ENCODE assay signal across 16 cellular contexts in genomic region chr22:40733919-40734318, GRCh38. TPM values are rescaled to one million over a fixed set of nuclear protein-coding genes. Genes with fewer than 3 reads are reported as not detected.
DNase-seq lines count a peak whose midpoint lies in the region; ATAC-seq and TF ChIP-seq lines count a peak whose summit lies in the region.
"Had no signal": no experiment of that assay in that cellular context is flagged by ENCODE, and none has a peak within 500 bp of the region (broad histone marks: within the 10 kb centered on the region; RNA-seq: fewer than 3 reads in every experiment).

No MANE protein-coding gene starts in this region.

- DNase-seq in GM23338 (ENCODE audit: low spot score) (no peak), choroid plexus epithelial cell (ENCODE audit: low read depth) (peak; percentile 12), neural progenitor cell (ENCODE audit: low spot score) (no peak), left colon (no peak)
- DNase-seq in activated CD4-positive, CD25-positive, alpha-beta regulatory T cell (lab: John Stamatoyannopoulos, UW), result no peak
- DNase-seq in natural killer cell treated with Interleukin-12 subunit alpha and Interleukin-12 subunit beta and Interleukin-15 and Interleukin-18, amount 100 ng/mL, for 72 hours (ENCODE audit: low spot score), result no peak
- DNase-seq in T-helper 2 cell treated with Interferon-gamma antibody and Interleukin-4, amounts not matched to agents 5 μg/mL and 100 μg/mL, for 36 hours (ENCODE audit: low spot score), result no peak
- DNase-seq: Calu3; MM.1S; NCI-H1105; NCI-H187; NK-92 treated with Interleukin-12 subunit alpha and Interleukin-12 subunit beta, amount 100 ng/mL, for 24 hours had no signal

- H3K27ac ChIP-seq in BLaER1 treated with 17β-estradiol and CSF1 and Interleukin-3, amounts not matched to agents 10 nM and 100 nM, result no peak overlapping the region
- H3K27ac ChIP-seq in GM23338 (ENCODE audit: low read depth) (peak overlapping the region; percentile 51; the same call in 1 of the 2 replicates), neural progenitor cell (no peak overlapping the region)

- H2AFZ ChIP-seq in GM23338 (no peak overlapping the region), neural progenitor cell (replicated peaks) (no peak overlapping the region)

- H3K9me3 Mint-ChIP-seq in GM23338, result 0 out of 3 replicates have a peak, but pooled peaks cover 4% of the 10 kb centered on the region
- peaks cover under 1% of the 10 kb centered on the region for H3K9me3 Mint-ChIP-seq in neural progenitor cell
- H3K9me3 Mint-ChIP-seq in natural killer cell treated with Interleukin-12 subunit alpha and Interleukin-12 subunit beta and Interleukin-15 and Interleukin-18, amount 100 ng/mL, for 72 hours, result no peaks in the 10 kb centered on the region
- no peaks in the 10 kb centered on the region for H3K9me3 Mint-ChIP-seq in T-helper 2 cell treated with Interferon-gamma antibody and Interleukin-4, amounts not matched to agents 5 μg/mL and 100 μg/mL, for 36 hours

- peak overlapping the region in 8 of 11 experiments; percentile 68 to 89 (median 78); a peak in 9 of 22 replicates for H3K4me2 ChIP-seq in BLaER1 treated with 17β-estradiol and CSF1 and Interleukin-3, amounts not matched to agents 10 nM and 100 nM
- H3K4me2 ChIP-seq in GM23338, result no peak overlapping the region
- no peak overlapping the region for H3K4me2 ChIP-seq in neural progenitor cell
- H3K4me2 ChIP-seq: A549 had no signal

- no peak overlapping the region for H3K27ac Mint-ChIP-seq in GM23338
- H3K27ac Mint-ChIP-seq in neural progenitor cell, result peak overlapping the region; percentile 55
- no peak overlapping the region for H3K27ac Mint-ChIP-seq in natural killer cell treated with Interleukin-12 subunit alpha and Interleukin-12 subunit beta and Interleukin-15 and Interleukin-18, amount 100 ng/mL, for 72 hours
- no peak overlapping the region for H3K27ac Mint-ChIP-seq in T-helper 2 cell treated with Interferon-gamma antibody and Interleukin-4, amounts not matched to agents 5 μg/mL and 100 μg/mL, for 36 hours

- no peaks in the 10 kb centered on the region for H3K36me3 ChIP-seq in BLaER1 treated with 17β-estradiol and CSF1 and Interleukin-3, amounts not matched to agents 10 nM and 100 nM
- H3K36me3 ChIP-seq in GM23338 (ENCODE audit: insufficient read depth) (no peaks in the 10 kb centered on the region), neural progenitor cell (no peaks in the 10 kb centered on the region)

- H3K36me3 Mint-ChIP-seq in GM23338 (ENCODE audit: low read depth), result 0 out of 3 replicates have a peak, but pooled peaks cover under 1% of the 10 kb centered on the region
- H3K36me3 Mint-ChIP-seq in neural progenitor cell, result no peaks in the 10 kb centered on the region
- H3K36me3 Mint-ChIP-seq in natural killer cell treated with Interleukin-12 subunit alpha and Interleukin-12 subunit beta and Interleukin-15 and Interleukin-18, amount 100 ng/mL, for 72 hours, result no peaks in the 10 kb centered on the region
- H3K36me3 Mint-ChIP-seq in T-helper 2 cell treated with Interferon-gamma antibody and Interleukin-4, amounts not matched to agents 5 μg/mL and 100 μg/mL, for 36 hours (ENCODE audit: low read depth), result peaks cover 2% of the 10 kb centered on the region
- H3K36me3 Mint-ChIP-seq: CD14-positive monocyte had no signal

- H3K79me2 ChIP-seq in GM23338 (replicated peaks; ENCODE audit: insufficient read depth) (no peaks in the 10 kb centered on the region), neural progenitor cell (ENCODE audit: low read depth) (no peaks in the 10 kb centered on the region)

- H3K9me3 ChIP-seq in BLaER1 treated with 17β-estradiol and CSF1 and Interleukin-3, amounts not matched to agents 10 nM and 100 nM (replicated peaks in 1 of 11), result no peaks in the 10 kb centered on the region
- no peaks in the 10 kb centered on the region for H3K9me3 ChIP-seq in neural progenitor cell (ENCODE audit: low read depth)
- H3K9me3 ChIP-seq: A549 had no signal

- no peak overlapping the region for H3K4me3 ChIP-seq in BLaER1 treated with 17β-estradiol and CSF1 and Interleukin-3, amounts not matched to agents 10 nM and 100 nM
- H3K4me3 ChIP-seq in GM23338 (no peak overlapping the region), choroid plexus epithelial cell (ENCODE audit: low read depth, low read length) (no peak overlapping the region), neural progenitor cell (no peak overlapping the region)
- H3K4me3 ChIP-seq: A549 had no signal

- TF ChIP-seq CTCF in GM23338 (conservative IDR thresholded peaks at IDR 0.05; ENCODE audit: low read depth in 2 of 2) (no peak), choroid plexus epithelial cell (conservative IDR thresholded peaks at IDR 0.05; ENCODE audit: low read depth, low read length) (no peak), neural progenitor cell (IDR thresholded peaks at IDR 0.05) (no peak)

- no peaks in the 10 kb centered on the region for H3K9me2 ChIP-seq in GM23338 (ENCODE audit: insufficient read depth)

- H4K20me1 ChIP-seq in BLaER1 treated with 17β-estradiol and CSF1 and Interleukin-3, amounts not matched to agents 10 nM and 100 nM, result no peaks in the 10 kb centered on the region
- H4K20me1 ChIP-seq in GM23338 (replicated peaks; ENCODE audit: insufficient read depth) (no peaks in the 10 kb centered on the region), neural progenitor cell (ENCODE audit: low read depth) (no peaks in the 10 kb centered on the region)

- ATAC-seq in GM23338, result no peak
- ATAC-seq in natural killer cell treated with Interleukin-12 subunit alpha and Interleukin-12 subunit beta and Interleukin-15 and Interleukin-18, amount 100 ng/mL, for 72 hours, result no peak
- no peak for ATAC-seq in left colon
- ATAC-seq: A549 had no signal

- H3K4me1 Mint-ChIP-seq in GM23338 (peaks cover 12% of the 10 kb centered on the region), neural progenitor cell (peaks cover 32% of the 10 kb centered on the region)
- H3K4me1 Mint-ChIP-seq in natural killer cell treated with Interleukin-12 subunit alpha and Interleukin-12 subunit beta and Interleukin-15 and Interleukin-18, amount 100 ng/mL, for 72 hours (ENCODE audit: low read depth in 2 of 2), result peaks cover 0 to 4% of the 10 kb centered on the region in 2 donors
- H3K4me1 Mint-ChIP-seq in T-helper 2 cell treated with Interferon-gamma antibody and Interleukin-4, amounts not matched to agents 5 μg/mL and 100 μg/mL, for 36 hours (ENCODE audit: low read depth), result peaks cover 23% of the 10 kb centered on the region

- H3K27me3 Mint-ChIP-seq in GM23338 (ENCODE audit: insufficient read depth, low read depth, poor library complexity), result no peaks in the 10 kb centered on the region
- peaks cover 7% of the 10 kb centered on the region for H3K27me3 Mint-ChIP-seq in neural progenitor cell (ENCODE audit: insufficient read depth, low read depth)
- H3K27me3 Mint-ChIP-seq in natural killer cell treated with Interleukin-12 subunit alpha and Interleukin-12 subunit beta and Interleukin-15 and Interleukin-18, amount 100 ng/mL, for 72 hours, result no peaks in the 10 kb centered on the region
- H3K27me3 Mint-ChIP-seq in T-helper 2 cell treated with Interferon-gamma antibody and Interleukin-4, amounts not matched to agents 5 μg/mL and 100 μg/mL, for 36 hours (ENCODE audit: low read depth), result no peaks in the 10 kb centered on the region

- intact Hi-C loops in left colon (cut with DNase I, micrococcal nuclease), result no loop called here

- no peaks in the 10 kb centered on the region for H3K27me3 ChIP-seq in BLaER1 treated with 17β-estradiol and CSF1 and Interleukin-3, amounts not matched to agents 10 nM and 100 nM
- no peaks in the 10 kb centered on the region for H3K27me3 ChIP-seq in GM23338 (ENCODE audit: insufficient read depth)
- no peaks in the 10 kb centered on the region for H3K27me3 ChIP-seq in neural progenitor cell

- no peak overlapping the region for H3K9ac ChIP-seq in BLaER1 treated with 17β-estradiol and CSF1 and Interleukin-3, amounts not matched to agents 10 nM and 100 nM
- no peak overlapping the region for H3K9ac ChIP-seq in neural progenitor cell

- H3F3A ChIP-seq in GM23338 (replicated peaks; ENCODE audit: low read depth) (no peaks in the 10 kb centered on the region; the same call in 1 of the 2 replicates), neural progenitor cell (ENCODE audit: low read depth) (peaks cover 3% of the 10 kb centered on the region)

- H3K4me3 Mint-ChIP-seq in GM23338 (no peak overlapping the region), neural progenitor cell (no peak overlapping the region)
- H3K4me3 Mint-ChIP-seq in natural killer cell treated with Interleukin-12 subunit alpha and Interleukin-12 subunit beta and Interleukin-15 and Interleukin-18, amount 100 ng/mL, for 72 hours, result no peak overlapping the region
- no peak overlapping the region for H3K4me3 Mint-ChIP-seq in T-helper 2 cell treated with Interferon-gamma antibody and Interleukin-4, amounts not matched to agents 5 μg/mL and 100 μg/mL, for 36 hours
- H3K4me3 Mint-ChIP-seq: CD14-positive monocyte had no signal

- H3K4me1 ChIP-seq in BLaER1 treated with 17β-estradiol and CSF1 and Interleukin-3, amounts not matched to agents 10 nM and 100 nM, result peaks cover 31 to 78% (median 64%) of the 10 kb centered on the region in 10 experiments
- H3K4me1 ChIP-seq in GM23338 (ENCODE audit: insufficient read depth) (peaks cover 11% of the 10 kb centered on the region), neural progenitor cell (peaks cover 6% of the 10 kb centered on the region)

TF ChIP-seq in GM23338, 12 proteins besides CTCF, POLR2A, EP300 and RAD21 (continues in another document):
- no peak for TF ChIP-seq EZH2 (IDR thresholded peaks at IDR 0.05; ENCODE audit: low read depth, unreplicated experiment)
- no peak for TF ChIP-seq ZNF114 (CRISPR knock-in tag; IDR thresholded peaks at IDR 0.05)
- TF ChIP-seq NANOG (IDR thresholded peaks at IDR 0.05; ENCODE audit: borderline replicate concordance), result no peak

RNA-seq across cellular contexts. Expression of gene MCHR1, which starts 54.6 kb away (rescaled TPM):
- 0.27 and 2.4 TPM in 2 replicates for total RNA-seq in GM23338 (2014; rRNA removed; shearing (Covaris generic))
- 0.83 and 0.91 TPM in 2 replicates for polyA plus RNA-seq in GM23338 (2016; fragmentation: Nextera tagmentation; extraction: Ambion mirVana)
- total RNA-seq in neural progenitor cell (ENCODE audit: low replicate concordance) (0.45 and 2.1 TPM in 2 replicates), left colon (not detected)
- not detected for total RNA-seq in natural killer cell treated with Interleukin-12 subunit alpha and Interleukin-12 subunit beta and Interleukin-15 and Interleukin-18, amount 100 ng/mL, for 72 hours
- total RNA-seq: Calu3, H4 had no signal
- polyA plus RNA-seq: A549 had no signal

Comparison
In these comparisons a context has a peak if more than half of its experiments do, and no peak if none do; other contexts are left out.
1. H3K4me2 ChIP-seq: peak in BLaER1 treated with 17β-estradiol and CSF1 and Interleukin-3, amounts not matched to agents 10 nM and 100 nM (8 of 11); none in GM23338 (single experiment) and neural progenitor cell (single experiment).